14 cellular contexts compared by ENCODE assay signal in genomic region chr4:91345632-91346031, GRCh38.
"Had no signal": no experiment of that assay in that cellular context is flagged by ENCODE, and none has a peak within 500 bp of the region (broad histone marks: within the 10 kb centered on the region; RNA-seq: fewer than 3 reads in every experiment).

No MANE protein-coding gene starts in this region.

- DNase-seq: activated CD8-positive, alpha-beta memory T cell treated with anti-CD3 and anti-CD28 coated beads, Interleukin-2, amount 50 U/mL, for 4 hours; activated CD8-positive, alpha-beta T cell treated with anti-CD3 and anti-CD28 coated beads for 36 hours; activated naive CD8-positive, alpha-beta T cell treated with anti-CD3 and anti-CD28 coated beads, Interleukin-2, amount 10 ng/mL, durations not matched to agents 7 days and 5 days; anterior cingulate cortex; cerebellar nuclear complex; effector memory CD8-positive, alpha-beta T cell; gastrocnemius medialis; nephron progenitor cell; psoas muscle; right lobe of liver; spleen; stimulated activated CD4-positive, alpha-beta T cell treated with anti-CD3 and anti-CD28 coated beads, Interleukin-1b, Interleukin-23, amount 100 ng/mL, for 48 hours; stimulated activated naive B cell treated with anti-CD40 and anti-IgM and Interleukin-4, amounts not matched to agents 10 μg/mL and 1 μg/mL and 100 μg/mL, for 72 hours; upper lobe of right lung had no signal

- ATAC-seq: activated CD8-positive, alpha-beta T cell treated with anti-CD3 and anti-CD28 coated beads for 36 hours; effector memory CD8-positive, alpha-beta T cell; gastrocnemius medialis; psoas muscle; right lobe of liver; upper lobe of right lung had no signal
